25 cellular contexts compared by ENCODE assay signal in the genomic region with DNA sequence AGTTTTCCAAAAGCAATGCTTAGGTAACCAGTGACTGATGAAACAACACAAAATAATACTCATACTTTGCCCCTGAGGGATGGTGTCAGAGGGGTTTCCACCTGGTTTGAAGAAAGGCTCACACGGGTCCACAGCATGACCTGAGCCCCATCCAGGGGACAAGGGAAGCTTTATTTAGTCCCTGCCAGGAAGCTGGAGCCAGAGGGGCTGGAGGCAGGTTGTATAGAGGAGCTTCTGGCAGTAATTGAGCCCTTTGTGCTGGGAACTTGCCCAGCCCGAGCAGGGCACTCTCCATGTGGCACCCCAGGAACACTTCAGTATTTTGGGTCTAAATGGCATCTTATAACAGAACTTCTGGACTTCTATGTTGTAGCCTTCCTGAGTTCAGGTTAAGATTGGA.
"Had no signal": no experiment of that assay in that cellular context is flagged by ENCODE, and none has a peak within 500 bp of the region (broad histone marks: within the 10 kb centered on the region; RNA-seq: fewer than 3 reads in every experiment).

No MANE protein-coding gene starts in this region.

- H3K27ac ChIP-seq: ascending aorta, cardiac muscle cell, VCaP had no signal

- H3K4me1 ChIP-seq: ascending aorta had no signal

- H3K4me3 Mint-ChIP-seq: activated B cell treated with CpG ODN at 0.5 μM for 24 hours; activated CD4-positive, alpha-beta memory T cell treated with anti-CD3 and anti-CD28 coated beads, Interleukin-2, amount 10 ng/mL, durations not matched to agents 7 days and 5 days; activated CD4-positive, alpha-beta T cell treated with anti-CD3 and anti-CD28 coated beads for 36 hours; activated CD4-positive, alpha-beta T cell treated with anti-CD3 and anti-CD28 coated beads, Interleukin-2, amount 10 ng/mL, durations not matched to agents 7 days and 5 days; activated CD8-positive, alpha-beta memory T cell treated with anti-CD3 and anti-CD28 coated beads, Interleukin-2, amount 10 ng/mL, durations not matched to agents 7 days and 5 days; activated CD8-positive, alpha-beta T cell treated with anti-CD3 and anti-CD28 coated beads, Interleukin-2, amount 10 ng/mL, durations not matched to agents 7 days and 5 days; activated naive CD4-positive, alpha-beta T cell treated with anti-CD3 and anti-CD28 coated beads, Interleukin-2, amount 10 ng/mL, durations not matched to agents 7 days and 5 days; activated naive CD4-positive, alpha-beta T cell treated with anti-CD3 and anti-CD28 coated beads, Interleukin-2, amount 50 U/mL, for 24 hours; activated naive CD8-positive, alpha-beta T cell; activated naive CD8-positive, alpha-beta T cell treated with anti-CD3 and anti-CD28 coated beads, Interleukin-2, amount 10 ng/mL, durations not matched to agents 7 days and 5 days; activated naive CD8-positive, alpha-beta T cell treated with anti-CD3 and anti-CD28 coated beads, Interleukin-2, amount 50 U/mL, for 24 hours; activated T-cell treated with anti-CD3 and anti-CD28 coated beads, Interleukin-2, amount 50 U/mL, for 24 hours; brain; T-helper 1 cell treated with Interleukin-12 subunit alpha and Interleukin-12 subunit beta and Interleukin-4 antibody, amounts not matched to agents 30 μg/mL and 1 μg/mL, for 36 hours; T-helper 2 cell treated with Interferon-gamma antibody and Interleukin-4, amounts not matched to agents 5 μg/mL and 100 μg/mL, for 36 hours had no signal

- H3K27me3 ChIP-seq: ascending aorta had no signal

- H3K4me3 ChIP-seq: ascending aorta, cardiac muscle cell had no signal

- H3K36me3 Mint-ChIP-seq: activated CD8-positive, alpha-beta memory T cell treated with anti-CD3 and anti-CD28 coated beads, Interleukin-2, amount 10 ng/mL, durations not matched to agents 7 days and 5 days; activated naive CD4-positive, alpha-beta T cell treated with anti-CD3 and anti-CD28 coated beads, Interleukin-2, amount 10 ng/mL, durations not matched to agents 7 days and 5 days; activated naive CD4-positive, alpha-beta T cell treated with anti-CD3 and anti-CD28 coated beads, Interleukin-2, amount 50 U/mL, for 24 hours; activated naive CD8-positive, alpha-beta T cell; activated naive CD8-positive, alpha-beta T cell treated with anti-CD3 and anti-CD28 coated beads, Interleukin-2, amount 10 ng/mL, durations not matched to agents 7 days and 5 days; brain had no signal

- H3K9me3 ChIP-seq: ascending aorta had no signal

- H3K27ac Mint-ChIP-seq: activated B cell treated with CpG ODN at 0.5 μM for 24 hours; activated CD4-positive, alpha-beta memory T cell treated with anti-CD3 and anti-CD28 coated beads, Interleukin-2, amount 10 ng/mL, durations not matched to agents 7 days and 5 days; activated CD4-positive, alpha-beta T cell treated with anti-CD3 and anti-CD28 coated beads for 36 hours; activated CD4-positive, alpha-beta T cell treated with anti-CD3 and anti-CD28 coated beads, Interleukin-2, amount 10 ng/mL, durations not matched to agents 7 days and 5 days; activated CD8-positive, alpha-beta memory T cell treated with anti-CD3 and anti-CD28 coated beads, Interleukin-2, amount 10 ng/mL, durations not matched to agents 7 days and 5 days; activated CD8-positive, alpha-beta T cell treated with anti-CD3 and anti-CD28 coated beads, Interleukin-2, amount 10 ng/mL, durations not matched to agents 7 days and 5 days; activated naive CD4-positive, alpha-beta T cell treated with anti-CD3 and anti-CD28 coated beads, Interleukin-2, amount 10 ng/mL, durations not matched to agents 7 days and 5 days; activated naive CD4-positive, alpha-beta T cell treated with anti-CD3 and anti-CD28 coated beads, Interleukin-2, amount 50 U/mL, for 24 hours; activated naive CD8-positive, alpha-beta T cell; activated naive CD8-positive, alpha-beta T cell treated with anti-CD3 and anti-CD28 coated beads, Interleukin-2, amount 10 ng/mL, durations not matched to agents 7 days and 5 days; activated naive CD8-positive, alpha-beta T cell treated with anti-CD3 and anti-CD28 coated beads, Interleukin-2, amount 50 U/mL, for 24 hours; activated T-cell treated with anti-CD3 and anti-CD28 coated beads, Interleukin-2, amount 50 U/mL, for 24 hours; activated T-helper 2 cell treated with anti-CD3 and anti-CD28 coated beads, Interferon-gamma antibody, Interleukin-2, Interleukin-4, amounts not matched to agents 10 μg/mL and 5 μg/mL and 100 μg/mL, durations not matched to agents 14 hours and 24 hours and 36 hours; brain; T-helper 1 cell treated with Interleukin-12 subunit alpha and Interleukin-12 subunit beta and Interleukin-4 antibody, amounts not matched to agents 30 μg/mL and 1 μg/mL, for 36 hours; T-helper 2 cell treated with Interferon-gamma antibody and Interleukin-4, amounts not matched to agents 5 μg/mL and 100 μg/mL, for 36 hours had no signal

- H3K4me1 Mint-ChIP-seq: activated B cell treated with CpG ODN at 0.5 μM for 24 hours; activated CD4-positive, alpha-beta memory T cell treated with anti-CD3 and anti-CD28 coated beads, Interleukin-2, amount 10 ng/mL, durations not matched to agents 7 days and 5 days; activated CD4-positive, alpha-beta T cell treated with anti-CD3 and anti-CD28 coated beads for 36 hours; activated CD4-positive, alpha-beta T cell treated with anti-CD3 and anti-CD28 coated beads, Interleukin-2, amount 10 ng/mL, durations not matched to agents 7 days and 5 days; activated CD8-positive, alpha-beta memory T cell treated with anti-CD3 and anti-CD28 coated beads, Interleukin-2, amount 10 ng/mL, durations not matched to agents 7 days and 5 days; activated naive CD4-positive, alpha-beta T cell treated with anti-CD3 and anti-CD28 coated beads, Interleukin-2, amount 10 ng/mL, durations not matched to agents 7 days and 5 days; activated naive CD4-positive, alpha-beta T cell treated with anti-CD3 and anti-CD28 coated beads, Interleukin-2, amount 50 U/mL, for 24 hours; activated naive CD8-positive, alpha-beta T cell treated with anti-CD3 and anti-CD28 coated beads, Interleukin-2, amount 10 ng/mL, durations not matched to agents 7 days and 5 days; activated naive CD8-positive, alpha-beta T cell treated with anti-CD3 and anti-CD28 coated beads, Interleukin-2, amount 50 U/mL, for 24 hours had no signal

- H3K36me3 ChIP-seq: ascending aorta, cardiac muscle cell had no signal

- H3K9me3 Mint-ChIP-seq: activated B cell treated with CpG ODN at 0.5 μM for 24 hours; activated CD4-positive, alpha-beta memory T cell treated with anti-CD3 and anti-CD28 coated beads, Interleukin-2, amount 10 ng/mL, durations not matched to agents 7 days and 5 days; activated CD4-positive, alpha-beta T cell treated with anti-CD3 and anti-CD28 coated beads, Interleukin-2, amount 10 ng/mL, durations not matched to agents 7 days and 5 days; activated naive CD4-positive, alpha-beta T cell treated with anti-CD3 and anti-CD28 coated beads, Interleukin-2, amount 10 ng/mL, durations not matched to agents 7 days and 5 days; activated naive CD4-positive, alpha-beta T cell treated with anti-CD3 and anti-CD28 coated beads, Interleukin-2, amount 50 U/mL, for 24 hours; activated naive CD8-positive, alpha-beta T cell treated with anti-CD3 and anti-CD28 coated beads, Interleukin-2, amount 10 ng/mL, durations not matched to agents 7 days and 5 days; activated naive CD8-positive, alpha-beta T cell treated with anti-CD3 and anti-CD28 coated beads, Interleukin-2, amount 50 U/mL, for 24 hours; activated T-cell treated with anti-CD3 and anti-CD28 coated beads, Interleukin-2, amount 50 U/mL, for 24 hours; activated T-helper 2 cell treated with anti-CD3 and anti-CD28 coated beads, Interferon-gamma antibody, Interleukin-2, Interleukin-4, amounts not matched to agents 10 μg/mL and 5 μg/mL and 100 μg/mL, durations not matched to agents 14 hours and 24 hours and 36 hours; brain; T-helper 1 cell treated with Interleukin-12 subunit alpha and Interleukin-12 subunit beta and Interleukin-4 antibody, amounts not matched to agents 30 μg/mL and 1 μg/mL, for 36 hours; T-helper 2 cell treated with Interferon-gamma antibody and Interleukin-4, amounts not matched to agents 5 μg/mL and 100 μg/mL, for 36 hours had no signal

- H3K27me3 Mint-ChIP-seq: activated naive CD4-positive, alpha-beta T cell treated with anti-CD3 and anti-CD28 coated beads, Interleukin-2, amount 50 U/mL, for 24 hours; brain had no signal

- DNase-seq: activated B cell treated with CpG ODN at 0.5 μM for 24 hours; activated CD4-positive, alpha-beta T cell treated with anti-CD3 and anti-CD28 coated beads for 1 hour; activated CD8-positive, alpha-beta memory T cell treated with anti-CD3 and anti-CD28 coated beads for 24 hours; activated effector memory CD4-positive, alpha-beta T cell treated with Interleukin-2 at 50 U/mL for 16 hours; activated gamma-delta T cell; activated naive CD4-positive, alpha-beta T cell treated with Interleukin-2 at 50 U/mL for 16 hours; T-helper 9 cell had no signal
